Comparison of ENCODE assay signal across 11 cellular contexts in genomic region chr1:174976436-174977107, GRCh38. TPM values are rescaled to one million over a fixed set of nuclear protein-coding genes. Genes with fewer than 3 reads are reported as not detected.
A peak's percentile ranks its signal among the peaks of the same experiment; 100 is the strongest.
DNase-seq lines count a peak whose midpoint lies in the region; ATAC-seq, FAIRE-seq and TF ChIP-seq lines count a peak whose summit lies in the region.
"Had no signal": no experiment of that assay in that cellular context is flagged by ENCODE, and none has a peak within 500 bp of the region (broad histone marks: within the 10 kb centered on the region; RNA-seq: fewer than 3 reads in every experiment).

No MANE protein-coding gene starts in this region.

- FAIRE-seq in K562 (lab: Jason Lieb, UNC): peak; percentile 71
- no peak for FAIRE-seq in GM19239 (lab: Jason Lieb, UNC)

- H3K4me3 ChIP-seq in AG10803 (ENCODE audit: low read length) (no peak overlapping the region), K562 (no peak overlapping the region), thyroid gland (replicated peaks in 1 of 3) (no peak overlapping the region)
- H3K4me3 ChIP-seq: ovary had no signal

- H3K9me1 ChIP-seq in K562 (ENCODE audit: control insufficient read depth, insufficient read depth, low read length): no peaks in the 10 kb centered on the region

- H3K36me3 ChIP-seq in K562 (ENCODE audit: control insufficient read depth, insufficient read depth, low read length): peaks cover 20% of the 10 kb centered on the region; the same call in 2 of the 3 replicates
- no peaks in the 10 kb centered on the region for H3K36me3 ChIP-seq in thyroid gland
- H3K36me3 ChIP-seq: ovary had no signal

- WGBS in K562 (ENCODE audit: insufficient coverage, low coverage, missing lambda C conversion rate): 47% methylated on average over 4 of the region's 4 CpGs
- 87 to 90% methylated on average over 4 of the region's 4 CpGs for WGBS in thyroid gland, 2 donors

- CTCF ChIA-PET in K562 (lab: Yijun Ruan, JAX; ENCODE audit: low intra/inter-chr PET ratio): interaction anchor here (0.6 kb wide), 1 partner anchor 12 kb away, joined by 6 read pairs; no protein-coding TSS in a partner anchor

- H3K9me3 ChIP-seq in K562 (replicated peaks; ENCODE audit: control insufficient read depth, insufficient read depth, low read depth, low read length) (no peaks in the 10 kb centered on the region), thyroid gland (no peaks in the 10 kb centered on the region)
- H3K9me3 ChIP-seq: ovary had no signal

- H3K4me1 ChIP-seq in K562 (replicated peaks in 1 of 2; ENCODE audit: control insufficient read depth in 2 of 2, insufficient read depth in 2 of 2, low read length in 2 of 2): peaks cover 0 to 19% of the 10 kb centered on the region in 2 experiments; a peak in 4 of 5 replicates
- H3K4me1 ChIP-seq in thyroid gland: peaks cover 4 to 5% of the 10 kb centered on the region in 2 donors

- intact Hi-C loops in K562 (cut with micrococcal nuclease): no loop called here
- intact Hi-C loops in thyroid gland (cut with DNase I): no loop called here

- POLR2A ChIA-PET in K562 (lab: Yijun Ruan, JAX): interaction anchor here (0.5 to 4.0 kb wide), 8 partner anchors 10 to 188 kb away, joined by 3 to 25 read pairs (median 4); partner anchors contain the start of genes CACYBP and MRPS14

- no TSS peak for BruUV-seq in K562 (replicated peaks; lab: Mats Ljungman, UMichigan)

- H3K4me2 ChIP-seq in K562 (ENCODE audit: insufficient read depth, low read length): no peak overlapping the region

- peak overlapping the region; percentile 2; the same call in 1 of the 3 replicates for H3K27ac ChIP-seq in K562 (ENCODE audit: extremely low read depth, low read depth, low read length)
- no peak overlapping the region for H3K27ac ChIP-seq in thyroid gland
- H3K27ac ChIP-seq: ovary had no signal

- TF ChIP-seq CTCF in AG10803 (conservative IDR thresholded peaks at IDR 0.05; ENCODE audit: low read length) (no peak), K562 (IDR thresholded peaks at IDR 0.05 in 2 of 3, conservative IDR thresholded peaks at IDR 0.05 in 1 of 3; ENCODE audit: insufficient read depth in 2 of 3, low read depth in 1 of 3, low read length in 3 of 3) (no peak), thyroid gland (IDR thresholded peaks at IDR 0.05) (no peak)

- in situ Hi-C loops in K562 (cut with MboI): loop anchor here (25.0 kb wide), 1 partner anchor 714 kb away; no protein-coding TSS in a partner anchor

- H2AFZ ChIP-seq in K562 (ENCODE audit: low read depth, low read length): no peak overlapping the region

- TF ChIP-seq EP300 in K562 (IDR thresholded peaks at IDR 0.05; ENCODE audit: low read length): no peak

- no peaks in the 10 kb centered on the region for H4K20me1 ChIP-seq in K562 (replicated peaks; ENCODE audit: control insufficient read depth, insufficient read depth, low read length)

- no peak for TF ChIP-seq POLR2A in K562 (conservative IDR thresholded peaks at IDR 0.05)
- no peak for TF ChIP-seq POLR2A in thyroid gland (IDR thresholded peaks at IDR 0.05)

- peak; percentile 60 for DNase-seq in AG10803 (ENCODE audit: low read depth)
- peak; percentile 53 for DNase-seq in HT1080 (ENCODE audit: low read depth)
- DNase-seq in K562 (ENCODE audit: extremely low read depth in 1 of 4, low spot score in 3 of 4): peak in 2 of 4 experiments; percentile 51 to 62
- peak; percentile 45 for DNase-seq in kidney glomerular epithelial cell (lab: John Stamatoyannopoulos, UW)
- DNase-seq in NCI-H526 treated with DMSO at 0.1 percent for 48 hours (lab: John Stamatoyannopoulos, UW): no peak
- no peak for DNase-seq in thyroid gland
- DNase-seq in GM19239 (ENCODE audit: insufficient read length, low spot score): no peak
- DNase-seq in effector CD4-positive, alpha-beta T cell: no peak
- DNase-seq: activated CD4-positive, alpha-beta T cell treated with anti-CD3 and anti-CD28 coated beads for 48 hours; MM.1S had no signal

- no peaks in the 10 kb centered on the region for H3K27me3 ChIP-seq in K562 (ENCODE audit: control insufficient read depth in 2 of 2, insufficient read depth in 2 of 2, low read length in 2 of 2)
- H3K27me3 ChIP-seq in thyroid gland: no peaks in the 10 kb centered on the region
- H3K27me3 ChIP-seq: ovary had no signal

- TF ChIP-seq RAD21 in K562 (CRISPR knock-in tag; conservative IDR thresholded peaks at IDR 0.05 in 1 of 2, IDR thresholded peaks at IDR 0.05 in 1 of 2): no peak; a peak in 1 of 4 replicates

- no peak overlapping the region; a peak in 1 of 4 replicates for H3K9ac ChIP-seq in K562 (ENCODE audit: insufficient read depth in 1 of 2, low read depth in 2 of 2, low read length in 2 of 2)

- peak; percentile 80 for ATAC-seq in K562

- H3K79me2 ChIP-seq in K562 (ENCODE audit: control insufficient read depth, insufficient read depth, low read length): no peaks in the 10 kb centered on the region

TF ChIP-seq in K562, 482 proteins besides CTCF, POLR2A, EP300 and RAD21 (continues in another document):
- TF ChIP-seq MEIS2 (IDR thresholded peaks at IDR 0.05; ENCODE audit: partially characterized antibody) (peak; percentile 26), ATF3 (IDR thresholded peaks at IDR 0.05) (peak; percentile 85), ATF3 (CRISPR knock-in tag; conservative IDR thresholded peaks at IDR 0.05) (no peak), KLF10 (CRISPR knock-in tag; IDR thresholded peaks at IDR 0.05) (no peak), ZKSCAN1 (IDR thresholded peaks at IDR 0.05; ENCODE audit: low read depth, low read length) (no peak), PKNOX1 (IDR thresholded peaks at IDR 0.05) (peak; percentile 76)

RNA-seq across cellular contexts. Expression of gene CACYBP, which starts 23.2 kb away (rescaled TPM):
- 496 and 516 TPM in 2 replicates for total RNA-seq in HT1080 (2014; rRNA removed; shearing (Covaris generic))
- polyA plus RNA-seq in HT1080 (2015; cell fraction: cytosol; rRNA removed): 260 and 297 TPM in 2 replicates
- polyA plus RNA-seq in HT1080 (2015; cell fraction: nucleus; rRNA removed): 129 TPM in 2 replicates
- total RNA-seq in K562 (2011; cell fraction: chromatin; rRNA removed; ENCODE audit: low replicate concordance): 23.3 and 112 TPM in 2 replicates
- total RNA-seq in K562 (2011; cell fraction: nucleolus; rRNA removed): 24.3 and 27.0 TPM in 2 replicates
- 34.6 and 38.8 TPM in 2 replicates for total RNA-seq in K562 (2011; cell fraction: nucleoplasm; rRNA removed)
- 696 and 1,428 TPM in 2 replicates for total RNA-seq in K562 (2014; rRNA removed)
- 461 and 476 TPM in 2 replicates for total RNA-seq in K562 (2014; rRNA removed; fragmentation: Illumina TruSeq; extraction: Trizol)
- 488 and 504 TPM in 2 replicates for total RNA-seq in K562 (2015; rRNA removed; fragmentation: Illumina TruSeq; extraction: Trizol)
- 337 and 346 TPM in 2 replicates for total RNA-seq in K562 (2021)
- polyA plus RNA-seq in K562 (2011; rRNA removed): 96.9 and 147 TPM in 2 replicates
- polyA plus RNA-seq in K562 (2011; cell fraction: cytosol; rRNA removed): 33.9 and 55.7 TPM in 2 replicates
- polyA plus RNA-seq in K562 (2011; cell fraction: nucleus; rRNA removed): 25.6 and 30.5 TPM in 2 replicates
- polyA plus RNA-seq in K562 (2012): 217 and 328 TPM in 2 replicates
- polyA plus RNA-seq in K562 (2014; fragmentation: Illumina TruSeq; extraction: Trizol): 455 and 517 TPM in 2 replicates
- 100 to 1,000 TPM; 468 to 510 TPM for polyA plus RNA-seq in K562 (2014; fragmentation: Nextera tagmentation; extraction: Ambion mirVana)
- polyA plus RNA-seq in K562 (2014; rRNA removed): 1,244 and 1,576 TPM in 2 replicates
- polyA minus RNA-seq in K562 (2011; rRNA and poly(A)+ RNA removed): 106 and 118 TPM in 2 replicates
- polyA minus RNA-seq in K562 (2011; cell fraction: cytosol; rRNA and poly(A)+ RNA removed): 54.5 and 56.8 TPM in 2 replicates
- 30.0 and 70.6 TPM in 2 replicates for polyA minus RNA-seq in K562 (2011; cell fraction: nucleus; rRNA and poly(A)+ RNA removed)
- 10 to 100 TPM; 38.4 to 84.8 (median 64.3) TPM for total RNA-seq in thyroid gland

RNA-seq across cellular contexts. Expression of gene MRPS14, which starts 46.7 kb away (rescaled TPM):
- total RNA-seq in HT1080 (2014; rRNA removed; shearing (Covaris generic)): 18.8 and 22.2 TPM in 2 replicates
- polyA plus RNA-seq in HT1080 (2015; cell fraction: cytosol; rRNA removed): 17.8 and 20.9 TPM in 2 replicates
- 23.1 and 25.2 TPM in 2 replicates for polyA plus RNA-seq in HT1080 (2015; cell fraction: nucleus; rRNA removed)
- 21.1 and 37.3 TPM in 2 replicates for total RNA-seq in K562 (2011; cell fraction: chromatin; rRNA removed; ENCODE audit: low replicate concordance)
- total RNA-seq in K562 (2011; cell fraction: nucleolus; rRNA removed): 16.8 and 19.3 TPM in 2 replicates
- total RNA-seq in K562 (2011; cell fraction: nucleoplasm; rRNA removed): 28.0 and 54.0 TPM in 2 replicates
- total RNA-seq in K562 (2014; rRNA removed) (36.2 and 54.9 TPM in 2 replicates), K562 (2014; rRNA removed; fragmentation: Illumina TruSeq; extraction: Trizol) (52.1 and 54.4 TPM in 2 replicates), K562 (2015; rRNA removed; fragmentation: Illumina TruSeq; extraction: Trizol) (32.5 and 38.1 TPM in 2 replicates), K562 (2021) (50.2 and 51.9 TPM in 2 replicates), thyroid gland (10 to 100 TPM; 30.6 to 43.8 (median 38.4) TPM)
- polyA plus RNA-seq in K562 (2011; rRNA removed) (64.1 and 78.2 TPM in 2 replicates), K562 (2014; fragmentation: Illumina TruSeq; extraction: Trizol) (41.6 and 52.1 TPM in 2 replicates), K562 (2014; fragmentation: Nextera tagmentation; extraction: Ambion mirVana) (100 to 1,000 TPM; 215 to 231 TPM), K562 (2014; rRNA removed) (55.3 and 74.1 TPM in 2 replicates)
- 29.7 and 49.3 TPM in 2 replicates for polyA plus RNA-seq in K562 (2011; cell fraction: cytosol; rRNA removed)
- polyA plus RNA-seq in K562 (2011; cell fraction: nucleus; rRNA removed): 45.1 and 60.4 TPM in 2 replicates
- 34.4 and 50.9 TPM in 2 replicates for polyA plus RNA-seq in K562 (2012)
- 36.3 and 40.6 TPM in 2 replicates for polyA minus RNA-seq in K562 (2011; rRNA and poly(A)+ RNA removed)
- polyA minus RNA-seq in K562 (2011; cell fraction: cytosol; rRNA and poly(A)+ RNA removed): 11.5 and 13.2 TPM in 2 replicates
- polyA minus RNA-seq in K562 (2011; cell fraction: nucleus; rRNA and poly(A)+ RNA removed): 16.8 and 28.3 TPM in 2 replicates

Comparison
In these comparisons a context has a peak if more than half of its experiments do, and no peak if none do; other contexts are left out.
1. DNase-seq: peak in AG10803 (single experiment), HT1080 (single experiment) and kidney glomerular epithelial cell (single experiment); none in NCI-H526 treated with DMSO at 0.1 percent for 48 hours (single experiment), thyroid gland (0 of 2), GM19239 (single experiment) and effector CD4-positive, alpha-beta T cell (single experiment).